16 cellular contexts compared by ENCODE assay signal in the genomic region with DNA sequence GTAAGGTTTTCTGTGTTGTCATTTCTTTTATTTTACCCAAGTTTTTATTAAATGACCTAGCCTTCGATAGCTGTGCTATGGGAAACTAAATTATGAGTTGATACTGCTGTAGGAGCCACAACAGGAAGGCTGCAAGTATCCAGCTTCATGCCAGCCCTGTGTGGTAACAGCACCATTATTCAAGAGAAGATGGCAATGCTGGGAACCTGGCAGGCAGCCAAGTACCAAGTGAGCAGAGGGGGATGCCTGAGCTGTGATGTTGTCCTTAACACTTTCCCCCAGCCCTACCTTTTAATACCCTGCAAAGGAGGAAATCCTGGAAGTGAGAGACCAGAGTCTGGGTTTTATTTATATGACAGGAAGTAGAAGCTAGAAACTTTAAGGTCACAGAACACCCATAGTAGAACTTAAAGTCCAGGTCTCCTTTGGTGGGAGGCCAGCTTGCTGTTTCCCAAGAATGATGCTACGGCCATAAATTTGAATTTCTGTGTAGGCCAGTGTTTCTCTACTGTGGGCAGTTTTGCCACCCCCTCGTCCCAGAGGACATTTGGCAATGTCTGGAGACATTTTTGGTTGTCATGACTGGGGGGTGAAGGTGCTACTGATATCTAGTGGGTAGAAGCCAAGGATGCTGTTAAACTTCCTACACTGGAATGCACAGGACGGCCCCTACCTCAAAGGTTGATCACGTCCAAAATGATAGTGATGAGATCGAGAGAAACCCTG. TPM values are rescaled to one million over a fixed set of nuclear protein-coding genes. Genes with fewer than 3 reads are reported as not detected.
DNase-seq lines count a peak whose midpoint lies in the region; ATAC-seq and FAIRE-seq lines count a peak whose summit lies in the region.
"Had no signal": no experiment of that assay in that cellular context is flagged by ENCODE, and none has a peak within 500 bp of the region (broad histone marks: within the 10 kb centered on the region; RNA-seq: fewer than 3 reads in every experiment).

No MANE protein-coding gene starts in this region.

- FAIRE-seq in RCC 7860 (lab: Jason Lieb, UNC), result no peak
- FAIRE-seq: A549, G401.6 had no signal

- DNase-seq in NCI-H146 (lab: John Stamatoyannopoulos, UW) (peak; percentile 12), NCI-H146 treated with DMSO at 0.1 percent for 48 hours (lab: John Stamatoyannopoulos, UW; ENCODE audit: unreplicated experiment) (no peak), Daoy (ENCODE audit: low read depth) (peak; percentile 59), NCI-H82 treated with DMSO at 0.1 percent for 48 hours (lab: John Stamatoyannopoulos, UW; ENCODE audit: unreplicated experiment) (peak; percentile 22), glomerular endothelial cell (ENCODE audit: extremely low read depth, low read depth, low spot score) (peak; percentile 33), RCC 7860 (ENCODE audit: low spot score) (no peak)
- DNase-seq: activated CD4-positive, alpha-beta T cell treated with anti-CD3 and anti-CD28 coated beads for 1 hour; activated naive CD8-positive, alpha-beta T cell treated with anti-CD3 and anti-CD28 coated beads, Interleukin-2, amount 10 ng/mL, durations not matched to agents 7 days and 5 days; endodermal cell; HCEC 1CT; MM.1S; stomach had no signal

- no peak for ATAC-seq in HG02981 (IDR thresholded peaks at IDR 0.05; ENCODE audit: unreplicated experiment)
- no peak for ATAC-seq in HG03442 (IDR thresholded peaks at IDR 0.05; ENCODE audit: unreplicated experiment)
- ATAC-seq: A549 had no signal

RNA-seq across cellular contexts. Expression of a gene that starts 9.2 kb away (rescaled TPM):
- 0.71 and 8.8 TPM in 2 replicates for total RNA-seq in Daoy (2014; rRNA removed; shearing (Covaris generic))
- total RNA-seq in glomerular endothelial cell, result 8.8 and 11.7 TPM in 2 replicates

Comparison
In these comparisons a context has a peak if more than half of its experiments do, and no peak if none do; other contexts are left out.
1. DNase-seq: peak in NCI-H146 (single experiment), Daoy (single experiment), NCI-H82 treated with DMSO at 0.1 percent for 48 hours (single experiment) and glomerular endothelial cell (single experiment); none in NCI-H146 treated with DMSO at 0.1 percent for 48 hours (single experiment) and RCC 7860 (single experiment).